In the genomic region with DNA sequence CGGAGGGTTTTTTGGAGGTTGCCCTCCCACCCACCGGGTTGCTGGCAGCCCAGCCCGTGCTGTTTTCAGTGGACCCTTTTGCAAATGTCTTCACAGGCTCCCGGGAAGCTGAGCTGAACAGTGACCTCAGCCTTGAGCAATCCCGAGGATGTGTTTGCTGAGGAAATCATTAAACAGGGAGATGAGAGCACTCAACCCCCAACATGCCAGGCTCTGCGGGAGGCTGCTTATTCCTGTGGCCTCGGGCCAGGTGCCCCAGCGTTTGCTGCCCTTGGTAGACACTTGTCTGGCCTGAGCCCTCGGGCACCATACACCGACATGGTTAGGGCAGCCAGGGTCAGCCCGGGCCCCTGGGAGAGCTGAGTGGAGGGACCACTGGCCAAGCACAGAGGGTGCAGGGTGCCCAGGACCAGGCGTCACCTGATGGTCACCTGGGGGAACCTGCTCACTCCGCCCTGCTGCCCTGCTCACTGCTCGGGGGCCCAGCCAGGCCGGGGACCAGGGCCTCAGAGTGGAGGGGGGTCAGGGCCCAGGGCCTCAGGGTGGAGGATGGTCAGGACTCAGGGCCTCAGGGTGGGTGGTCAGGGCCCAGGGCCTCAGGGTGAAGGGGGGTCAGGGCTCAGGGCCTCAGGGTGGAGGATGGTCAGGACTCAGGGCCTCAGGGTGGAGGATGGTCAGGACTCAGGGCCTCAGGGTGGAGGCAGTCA, we compare ENCODE assay signal across 1 cellular context.
TF ChIP-seq lines count a peak whose summit lies in the region.

No MANE protein-coding gene starts in this region.

TF ChIP-seq in HepG2, 621 proteins besides CTCF, POLR2A, EP300 and RAD21 (continued from another document and continues in another):
- TF ChIP-seq, protein P1, sequence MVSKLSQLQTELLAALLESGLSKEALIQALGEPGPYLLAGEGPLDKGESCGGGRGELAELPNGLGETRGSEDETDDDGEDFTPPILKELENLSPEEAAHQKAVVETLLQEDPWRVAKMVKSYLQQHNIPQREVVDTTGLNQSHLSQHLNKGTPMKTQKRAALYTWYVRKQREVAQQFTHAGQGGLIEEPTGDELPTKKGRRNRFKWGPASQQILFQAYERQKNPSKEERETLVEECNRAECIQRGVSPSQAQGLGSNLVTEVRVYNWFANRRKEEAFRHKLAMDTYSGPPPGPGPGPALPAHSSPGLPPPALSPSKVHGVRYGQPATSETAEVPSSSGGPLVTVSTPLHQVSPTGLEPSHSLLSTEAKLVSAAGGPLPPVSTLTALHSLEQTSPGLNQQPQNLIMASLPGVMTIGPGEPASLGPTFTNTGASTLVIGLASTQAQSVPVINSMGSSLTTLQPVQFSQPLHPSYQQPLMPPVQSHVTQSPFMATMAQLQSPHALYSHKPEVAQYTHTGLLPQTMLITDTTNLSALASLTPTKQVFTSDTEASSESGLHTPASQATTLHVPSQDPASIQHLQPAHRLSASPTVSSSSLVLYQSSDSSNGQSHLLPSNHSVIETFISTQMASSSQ (IDR thresholded peaks at IDR 0.05; ENCODE audit: low read depth), result peak; percentile 83
- TF ChIP-seq, protein P1 (CRISPR knock-in tag; IDR thresholded peaks at IDR 0.05; ENCODE audit: borderline replicate concordance), result peak; percentile 95
- TF ChIP-seq, protein P2, sequence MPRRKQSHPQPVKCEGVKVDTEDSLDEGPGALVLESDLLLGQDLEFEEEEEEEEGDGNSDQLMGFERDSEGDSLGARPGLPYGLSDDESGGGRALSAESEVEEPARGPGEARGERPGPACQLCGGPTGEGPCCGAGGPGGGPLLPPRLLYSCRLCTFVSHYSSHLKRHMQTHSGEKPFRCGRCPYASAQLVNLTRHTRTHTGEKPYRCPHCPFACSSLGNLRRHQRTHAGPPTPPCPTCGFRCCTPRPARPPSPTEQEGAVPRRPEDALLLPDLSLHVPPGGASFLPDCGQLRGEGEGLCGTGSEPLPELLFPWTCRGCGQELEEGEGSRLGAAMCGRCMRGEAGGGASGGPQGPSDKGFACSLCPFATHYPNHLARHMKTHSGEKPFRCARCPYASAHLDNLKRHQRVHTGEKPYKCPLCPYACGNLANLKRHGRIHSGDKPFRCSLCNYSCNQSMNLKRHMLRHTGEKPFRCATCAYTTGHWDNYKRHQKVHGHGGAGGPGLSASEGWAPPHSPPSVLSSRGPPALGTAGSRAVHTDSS (CRISPR knock-in tag; conservative IDR thresholded peaks at IDR 0.05), result no peak
- TF ChIP-seq, protein P3, sequence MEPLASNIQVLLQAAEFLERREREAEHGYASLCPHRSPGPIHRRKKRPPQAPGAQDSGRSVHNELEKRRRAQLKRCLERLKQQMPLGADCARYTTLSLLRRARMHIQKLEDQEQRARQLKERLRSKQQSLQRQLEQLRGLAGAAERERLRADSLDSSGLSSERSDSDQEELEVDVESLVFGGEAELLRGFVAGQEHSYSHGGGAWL (CRISPR knock-in tag; IDR thresholded peaks at IDR 0.05), result peak; percentile 22; the same call in 1 of the 2 replicates
- TF ChIP-seq ZNF382 (CRISPR knock-in tag; IDR thresholded peaks at IDR 0.05; ENCODE audit: borderline replicate concordance), result no peak
- no peak for TF ChIP-seq CENPX (CRISPR knock-in tag; IDR thresholded peaks at IDR 0.05)
- peak; percentile 30; the same call in 1 of the 2 replicates for TF ChIP-seq ELF3 (CRISPR knock-in tag; IDR thresholded peaks at IDR 0.05)
- TF ChIP-seq, protein P4, sequence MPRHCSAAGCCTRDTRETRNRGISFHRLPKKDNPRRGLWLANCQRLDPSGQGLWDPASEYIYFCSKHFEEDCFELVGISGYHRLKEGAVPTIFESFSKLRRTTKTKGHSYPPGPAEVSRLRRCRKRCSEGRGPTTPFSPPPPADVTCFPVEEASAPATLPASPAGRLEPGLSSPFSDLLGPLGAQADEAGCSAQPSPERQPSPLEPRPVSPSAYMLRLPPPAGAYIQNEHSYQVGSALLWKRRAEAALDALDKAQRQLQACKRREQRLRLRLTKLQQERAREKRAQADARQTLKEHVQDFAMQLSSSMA (CRISPR knock-in tag; IDR thresholded peaks at IDR 0.05), result no peak
- TF ChIP-seq, protein P5, sequence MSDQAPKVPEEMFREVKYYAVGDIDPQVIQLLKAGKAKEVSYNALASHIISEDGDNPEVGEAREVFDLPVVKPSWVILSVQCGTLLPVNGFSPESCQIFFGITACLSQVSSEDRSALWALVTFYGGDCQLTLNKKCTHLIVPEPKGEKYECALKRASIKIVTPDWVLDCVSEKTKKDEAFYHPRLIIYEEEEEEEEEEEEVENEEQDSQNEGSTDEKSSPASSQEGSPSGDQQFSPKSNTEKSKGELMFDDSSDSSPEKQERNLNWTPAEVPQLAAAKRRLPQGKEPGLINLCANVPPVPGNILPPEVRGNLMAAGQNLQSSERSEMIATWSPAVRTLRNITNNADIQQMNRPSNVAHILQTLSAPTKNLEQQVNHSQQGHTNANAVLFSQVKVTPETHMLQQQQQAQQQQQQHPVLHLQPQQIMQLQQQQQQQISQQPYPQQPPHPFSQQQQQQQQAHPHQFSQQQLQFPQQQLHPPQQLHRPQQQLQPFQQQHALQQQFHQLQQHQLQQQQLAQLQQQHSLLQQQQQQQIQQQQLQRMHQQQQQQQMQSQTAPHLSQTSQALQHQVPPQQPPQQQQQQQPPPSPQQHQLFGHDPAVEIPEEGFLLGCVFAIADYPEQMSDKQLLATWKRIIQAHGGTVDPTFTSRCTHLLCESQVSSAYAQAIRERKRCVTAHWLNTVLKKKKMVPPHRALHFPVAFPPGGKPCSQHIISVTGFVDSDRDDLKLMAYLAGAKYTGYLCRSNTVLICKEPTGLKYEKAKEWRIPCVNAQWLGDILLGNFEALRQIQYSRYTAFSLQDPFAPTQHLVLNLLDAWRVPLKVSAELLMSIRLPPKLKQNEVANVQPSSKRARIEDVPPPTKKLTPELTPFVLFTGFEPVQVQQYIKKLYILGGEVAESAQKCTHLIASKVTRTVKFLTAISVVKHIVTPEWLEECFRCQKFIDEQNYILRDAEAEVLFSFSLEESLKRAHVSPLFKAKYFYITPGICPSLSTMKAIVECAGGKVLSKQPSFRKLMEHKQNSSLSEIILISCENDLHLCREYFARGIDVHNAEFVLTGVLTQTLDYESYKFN (CRISPR knock-in tag; conservative IDR thresholded peaks at IDR 0.05), result peak; percentile 87
- TF ChIP-seq ZNF317 (CRISPR knock-in tag; IDR thresholded peaks at IDR 0.05), result no peak
- no peak for TF ChIP-seq YEATS4 (CRISPR knock-in tag; IDR thresholded peaks at IDR 0.05; ENCODE audit: borderline replicate concordance)
- no peak for TF ChIP-seq ZNF460 (CRISPR knock-in tag; IDR thresholded peaks at IDR 0.05; ENCODE audit: borderline replicate concordance)
- TF ChIP-seq TP53 (CRISPR knock-in tag; conservative IDR thresholded peaks at IDR 0.05), result no peak
- TF ChIP-seq, protein P6, sequence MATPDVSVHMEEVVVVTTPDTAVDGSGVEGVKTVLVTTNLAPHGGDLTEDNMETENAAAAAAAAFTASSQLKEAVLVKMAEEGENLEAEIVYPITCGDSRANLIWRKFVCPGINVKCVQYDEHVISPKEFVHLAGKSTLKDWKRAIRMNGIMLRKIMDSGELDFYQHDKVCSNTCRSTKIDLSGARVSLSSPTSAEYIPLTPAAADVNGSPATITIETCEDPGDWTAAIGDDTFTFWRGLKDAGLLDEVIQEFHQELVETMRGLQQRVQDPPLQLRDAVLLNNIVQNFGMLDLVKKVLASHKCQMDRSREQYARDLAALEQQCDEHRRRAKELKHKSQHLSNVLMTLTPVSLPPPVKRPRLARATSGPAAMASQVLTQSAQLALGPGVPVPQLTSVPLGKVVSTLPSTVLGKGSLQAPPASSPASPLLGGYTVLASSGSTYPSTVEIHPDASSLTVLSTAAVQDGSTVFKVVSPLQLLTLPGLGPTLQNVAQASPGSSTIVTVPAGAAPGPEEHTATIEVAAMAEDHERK (CRISPR knock-in tag; IDR thresholded peaks at IDR 0.05; ENCODE audit: low read depth), result no peak
- no peak for TF ChIP-seq CHD4 (IDR thresholded peaks at IDR 0.05; ENCODE audit: borderline replicate concordance, low read length)
- TF ChIP-seq FOXM1 (CRISPR knock-in tag; IDR thresholded peaks at IDR 0.05), result no peak
- TF ChIP-seq, protein P7, sequence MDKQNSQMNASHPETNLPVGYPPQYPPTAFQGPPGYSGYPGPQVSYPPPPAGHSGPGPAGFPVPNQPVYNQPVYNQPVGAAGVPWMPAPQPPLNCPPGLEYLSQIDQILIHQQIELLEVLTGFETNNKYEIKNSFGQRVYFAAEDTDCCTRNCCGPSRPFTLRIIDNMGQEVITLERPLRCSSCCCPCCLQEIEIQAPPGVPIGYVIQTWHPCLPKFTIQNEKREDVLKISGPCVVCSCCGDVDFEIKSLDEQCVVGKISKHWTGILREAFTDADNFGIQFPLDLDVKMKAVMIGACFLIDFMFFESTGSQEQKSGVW (CRISPR knock-in tag; IDR thresholded peaks at IDR 0.05; ENCODE audit: borderline replicate concordance), result no peak
- TF ChIP-seq, protein P8, sequence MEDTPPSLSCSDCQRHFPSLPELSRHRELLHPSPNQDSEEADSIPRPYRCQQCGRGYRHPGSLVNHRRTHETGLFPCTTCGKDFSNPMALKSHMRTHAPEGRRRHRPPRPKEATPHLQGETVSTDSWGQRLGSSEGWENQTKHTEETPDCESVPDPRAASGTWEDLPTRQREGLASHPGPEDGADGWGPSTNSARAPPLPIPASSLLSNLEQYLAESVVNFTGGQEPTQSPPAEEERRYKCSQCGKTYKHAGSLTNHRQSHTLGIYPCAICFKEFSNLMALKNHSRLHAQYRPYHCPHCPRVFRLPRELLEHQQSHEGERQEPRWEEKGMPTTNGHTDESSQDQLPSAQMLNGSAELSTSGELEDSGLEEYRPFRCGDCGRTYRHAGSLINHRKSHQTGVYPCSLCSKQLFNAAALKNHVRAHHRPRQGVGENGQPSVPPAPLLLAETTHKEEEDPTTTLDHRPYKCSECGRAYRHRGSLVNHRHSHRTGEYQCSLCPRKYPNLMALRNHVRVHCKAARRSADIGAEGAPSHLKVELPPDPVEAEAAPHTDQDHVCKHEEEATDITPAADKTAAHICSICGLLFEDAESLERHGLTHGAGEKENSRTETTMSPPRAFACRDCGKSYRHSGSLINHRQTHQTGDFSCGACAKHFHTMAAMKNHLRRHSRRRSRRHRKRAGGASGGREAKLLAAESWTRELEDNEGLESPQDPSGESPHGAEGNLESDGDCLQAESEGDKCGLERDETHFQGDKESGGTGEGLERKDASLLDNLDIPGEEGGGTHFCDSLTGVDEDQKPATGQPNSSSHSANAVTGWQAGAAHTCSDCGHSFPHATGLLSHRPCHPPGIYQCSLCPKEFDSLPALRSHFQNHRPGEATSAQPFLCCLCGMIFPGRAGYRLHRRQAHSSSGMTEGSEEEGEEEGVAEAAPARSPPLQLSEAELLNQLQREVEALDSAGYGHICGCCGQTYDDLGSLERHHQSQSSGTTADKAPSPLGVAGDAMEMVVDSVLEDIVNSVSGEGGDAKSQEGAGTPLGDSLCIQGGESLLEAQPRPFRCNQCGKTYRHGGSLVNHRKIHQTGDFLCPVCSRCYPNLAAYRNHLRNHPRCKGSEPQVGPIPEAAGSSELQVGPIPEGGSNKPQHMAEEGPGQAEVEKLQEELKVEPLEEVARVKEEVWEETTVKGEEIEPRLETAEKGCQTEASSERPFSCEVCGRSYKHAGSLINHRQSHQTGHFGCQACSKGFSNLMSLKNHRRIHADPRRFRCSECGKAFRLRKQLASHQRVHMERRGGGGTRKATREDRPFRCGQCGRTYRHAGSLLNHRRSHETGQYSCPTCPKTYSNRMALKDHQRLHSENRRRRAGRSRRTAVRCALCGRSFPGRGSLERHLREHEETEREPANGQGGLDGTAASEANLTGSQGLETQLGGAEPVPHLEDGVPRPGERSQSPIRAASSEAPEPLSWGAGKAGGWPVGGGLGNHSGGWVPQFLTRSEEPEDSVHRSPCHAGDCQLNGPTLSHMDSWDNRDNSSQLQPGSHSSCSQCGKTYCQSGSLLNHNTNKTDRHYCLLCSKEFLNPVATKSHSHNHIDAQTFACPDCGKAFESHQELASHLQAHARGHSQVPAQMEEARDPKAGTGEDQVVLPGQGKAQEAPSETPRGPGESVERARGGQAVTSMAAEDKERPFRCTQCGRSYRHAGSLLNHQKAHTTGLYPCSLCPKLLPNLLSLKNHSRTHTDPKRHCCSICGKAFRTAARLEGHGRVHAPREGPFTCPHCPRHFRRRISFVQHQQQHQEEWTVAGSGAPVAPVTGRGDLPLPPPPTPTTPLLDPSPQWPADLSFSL (CRISPR knock-in tag; IDR thresholded peaks at IDR 0.05), result no peak
- no peak for TF ChIP-seq ZNF180 (CRISPR knock-in tag; IDR thresholded peaks at IDR 0.05; ENCODE audit: borderline replicate concordance, low read depth)
- TF ChIP-seq, protein P9, sequence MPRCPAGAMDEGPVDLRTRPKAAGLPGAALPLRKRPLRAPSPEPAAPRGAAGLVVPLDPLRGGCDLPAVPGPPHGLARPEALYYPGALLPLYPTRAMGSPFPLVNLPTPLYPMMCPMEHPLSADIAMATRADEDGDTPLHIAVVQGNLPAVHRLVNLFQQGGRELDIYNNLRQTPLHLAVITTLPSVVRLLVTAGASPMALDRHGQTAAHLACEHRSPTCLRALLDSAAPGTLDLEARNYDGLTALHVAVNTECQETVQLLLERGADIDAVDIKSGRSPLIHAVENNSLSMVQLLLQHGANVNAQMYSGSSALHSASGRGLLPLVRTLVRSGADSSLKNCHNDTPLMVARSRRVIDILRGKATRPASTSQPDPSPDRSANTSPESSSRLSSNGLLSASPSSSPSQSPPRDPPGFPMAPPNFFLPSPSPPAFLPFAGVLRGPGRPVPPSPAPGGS (CRISPR knock-in tag; IDR thresholded peaks at IDR 0.05), result no peak
- no peak for TF ChIP-seq NBN (conservative IDR thresholded peaks at IDR 0.05)
- peak; percentile 59; the same call in 1 of the 2 replicates for TF ChIP-seq KDM6A (CRISPR knock-in tag; IDR thresholded peaks at IDR 0.05; ENCODE audit: low read depth)
- TF ChIP-seq ZNF607 (CRISPR knock-in tag; IDR thresholded peaks at IDR 0.05; ENCODE audit: borderline replicate concordance), result no peak
- TF ChIP-seq SMARCC2 (IDR thresholded peaks at IDR 0.05), result no peak
- TF ChIP-seq ZNF790 (CRISPR knock-in tag; IDR thresholded peaks at IDR 0.05; ENCODE audit: borderline replicate concordance), result no peak
- TF ChIP-seq FOSL2 (CRISPR knock-in tag; IDR thresholded peaks at IDR 0.05), result peak; percentile 71
- no peak for TF ChIP-seq NR2F1 (CRISPR knock-in tag; IDR thresholded peaks at IDR 0.05)
- TF ChIP-seq, protein P10, sequence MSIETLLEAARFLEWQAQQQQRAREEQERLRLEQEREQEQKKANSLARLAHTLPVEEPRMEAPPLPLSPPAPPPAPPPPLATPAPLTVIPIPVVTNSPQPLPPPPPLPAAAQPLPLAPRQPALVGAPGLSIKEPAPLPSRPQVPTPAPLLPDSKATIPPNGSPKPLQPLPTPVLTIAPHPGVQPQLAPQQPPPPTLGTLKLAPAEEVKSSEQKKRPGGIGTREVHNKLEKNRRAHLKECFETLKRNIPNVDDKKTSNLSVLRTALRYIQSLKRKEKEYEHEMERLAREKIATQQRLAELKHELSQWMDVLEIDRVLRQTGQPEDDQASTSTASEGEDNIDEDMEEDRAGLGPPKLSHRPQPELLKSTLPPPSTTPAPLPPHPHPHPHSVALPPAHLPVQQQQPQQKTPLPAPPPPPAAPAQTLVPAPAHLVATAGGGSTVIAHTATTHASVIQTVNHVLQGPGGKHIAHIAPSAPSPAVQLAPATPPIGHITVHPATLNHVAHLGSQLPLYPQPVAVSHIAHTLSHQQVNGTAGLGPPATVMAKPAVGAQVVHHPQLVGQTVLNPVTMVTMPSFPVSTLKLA (IDR thresholded peaks at IDR 0.05), result no peak
- TF ChIP-seq ZSCAN30 (CRISPR knock-in tag; IDR thresholded peaks at IDR 0.05), result no peak
